8 cellular contexts compared by ENCODE assay signal in the genomic region with DNA sequence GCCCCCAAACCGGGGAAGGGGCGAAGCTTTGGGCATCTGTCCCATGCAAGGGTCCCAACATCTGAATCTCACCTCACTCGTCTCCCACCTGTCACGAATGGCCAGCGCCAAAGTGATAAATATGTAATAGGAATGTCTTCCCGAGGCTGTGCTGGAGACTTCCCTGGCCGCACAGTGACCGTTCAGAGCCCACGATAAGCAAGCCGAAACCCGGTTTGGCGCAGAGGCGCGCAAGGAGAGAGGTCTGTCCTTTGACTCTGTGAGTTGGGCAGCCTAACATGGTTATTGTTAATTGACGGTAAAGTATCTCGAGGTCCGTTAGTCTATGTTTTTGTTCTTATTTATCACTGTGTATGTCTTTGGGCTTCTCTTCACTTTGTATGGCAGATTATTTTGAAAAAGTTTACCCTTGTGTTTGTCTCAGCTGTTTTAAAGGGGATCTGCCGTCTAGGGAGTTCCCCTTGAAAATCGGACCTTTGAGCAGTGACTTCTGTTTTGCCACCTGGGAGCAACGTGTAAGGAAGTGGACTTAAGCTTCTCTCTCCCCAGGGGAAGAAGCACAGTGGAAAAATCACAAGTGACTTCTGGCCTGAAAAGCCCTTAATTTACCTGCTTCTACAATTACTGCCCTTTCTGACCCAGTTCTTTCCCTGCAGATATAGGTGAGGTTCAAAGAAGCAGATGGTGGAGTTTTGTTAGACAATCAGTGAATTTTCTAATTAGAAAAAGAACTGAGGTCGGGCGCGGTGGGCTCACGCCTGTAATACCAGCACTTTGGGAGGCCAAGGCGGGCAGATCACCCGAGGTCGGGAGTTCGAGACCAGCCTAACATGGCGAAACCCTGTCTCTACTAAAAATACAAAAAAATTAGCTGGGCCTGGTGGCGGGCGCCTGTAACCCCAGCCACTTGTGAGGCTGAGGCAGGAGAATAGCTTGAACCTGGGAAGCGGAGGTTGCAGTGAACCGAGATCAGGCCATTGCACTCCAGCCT. TPM values are rescaled to one million over a fixed set of nuclear protein-coding genes. Genes with fewer than 3 reads are reported as not detected.
DNase-seq lines count a peak whose midpoint lies in the region; ATAC-seq and TF ChIP-seq lines count a peak whose summit lies in the region.

No MANE protein-coding gene starts in this region.

- peak overlapping the region; percentile 84 for H3K4me2 ChIP-seq in HCT116 (ENCODE audit: low read length)

- peak overlapping the region; percentile 85 to 88 for H3K4me3 ChIP-seq in HCT116 (replicated peaks in 1 of 2; ENCODE audit: low read depth in 1 of 2, low read length in 2 of 2)
- peak overlapping the region; percentile 96 for H3K4me3 ChIP-seq in colonic mucosa
- peak overlapping the region; percentile 65 to 77 for H3K4me3 ChIP-seq in aorta (ENCODE audit: low read length in 2 of 2)

- POLR2A ChIA-PET in HCT116 (lab: Charles Lee): interaction anchor here (0.9 to 1.9 kb wide), 5 partner anchors 10 to 56 kb away, joined by 3 to 8 read pairs (median 4); a partner anchor contains a TSS

- DNase-seq in NCI-H2227 (lab: John Stamatoyannopoulos, UW; ENCODE audit: unreplicated experiment) (peak; percentile 56), NCI-H2227 treated with DMSO at 0.1 percent for 48 hours (lab: John Stamatoyannopoulos, UW) (no peak), HCT116 (ENCODE audit: low read depth, low spot score) (no peak), NOMO-1 (lab: John Stamatoyannopoulos, UW; ENCODE audit: unreplicated experiment in 2 of 2) (peak; percentile 28), colonic mucosa (no peak), lung microvascular endothelial cell (ENCODE audit: low read depth in 2 of 2) (peak; percentile 30 to 41), aorta (no peak), UCSD-AML1 (lab: John Stamatoyannopoulos, UW; ENCODE audit: unreplicated experiment) (no peak)

- H3K9me3 ChIP-seq in HCT116 (ENCODE audit: control insufficient read depth in 1 of 2, insufficient read depth in 1 of 2, low read depth in 1 of 2, low read length in 2 of 2) (peaks cover 0 to 2% of the 10 kb centered on the region in 2 experiments; a peak in 1 of 4 replicates), colonic mucosa (no peaks in the 10 kb centered on the region), aorta (ENCODE audit: control insufficient read depth, low read length) (no peaks in the 10 kb centered on the region)

- RAD21 ChIA-PET in HCT116 (lab: Charles Lee; ENCODE audit: low non-redundant PET in 1 of 2, low total read pairs in 2 of 2, uncharacterized antibody in 2 of 2, unreplicated experiment in 2 of 2): no interaction called here

- H3K4me1 ChIP-seq in HCT116 (ENCODE audit: control insufficient read depth in 1 of 2, insufficient read depth in 2 of 2, low read length in 2 of 2) (peaks cover 14 to 26% of the 10 kb centered on the region in 2 experiments), colonic mucosa (peaks cover 4% of the 10 kb centered on the region), aorta (ENCODE audit: control insufficient read depth in 1 of 2, insufficient read depth in 2 of 2, low read length in 2 of 2) (peaks cover 0 to 4% of the 10 kb centered on the region in 2 donors)

- H3K79me2 ChIP-seq in HCT116 (ENCODE audit: insufficient read depth, low read length): peaks cover 33% of the 10 kb centered on the region

- peak; percentile 22 for ATAC-seq in HCT116
- peak; percentile 43 for ATAC-seq in aorta (ENCODE audit: low FRiP score)

- no peak for TF ChIP-seq POLR2A in HCT116 (IDR thresholded peaks at IDR 0.05; ENCODE audit: borderline replicate concordance, extremely low read depth, insufficient read depth, insufficient read length)

- no peaks in the 10 kb centered on the region for H3K9me2 ChIP-seq in HCT116 (ENCODE audit: insufficient read depth)

- H4K20me1 ChIP-seq in HCT116 (ENCODE audit: insufficient read depth): no peaks in the 10 kb centered on the region

- H3K36me3 ChIP-seq in HCT116 (ENCODE audit: control insufficient read depth in 1 of 2, insufficient read depth in 2 of 2, low read length in 2 of 2) (peaks cover 10 to 14% of the 10 kb centered on the region in 2 experiments), colonic mucosa (no peaks in the 10 kb centered on the region), aorta (ENCODE audit: control insufficient read depth in 1 of 2, insufficient read depth in 2 of 2, low read length in 1 of 2) (peaks cover 2 to 3% of the 10 kb centered on the region in 2 donors)

- CTCF ChIA-PET in HCT116 (lab: Charles Lee): interaction anchor here (0.9 kb wide), 1 partner anchor 101 kb away, joined by 4 read pairs; no protein-coding TSS in a partner anchor

- peak overlapping the region; percentile 91 for H3K9ac ChIP-seq in HCT116 (ENCODE audit: low read length)
- peak overlapping the region; percentile 73 to 78 for H3K9ac ChIP-seq in colonic mucosa (ENCODE audit: low read depth in 2 of 2, low read length in 2 of 2)

- H3K27ac ChIP-seq in HCT116 (ENCODE audit: low read depth, low read length): peak overlapping the region; percentile 96
- H3K27ac ChIP-seq in colonic mucosa: peak overlapping the region; percentile 94
- H3K27ac ChIP-seq in aorta (ENCODE audit: low read depth in 1 of 2, low read length in 2 of 2): peak overlapping the region in 1 of 2 donors; percentile 55

- H3K27me3 ChIP-seq in HCT116 (ENCODE audit: insufficient read depth, low read length) (no peaks in the 10 kb centered on the region), colonic mucosa (no peaks in the 10 kb centered on the region), aorta (ENCODE audit: control insufficient read depth in 1 of 2, insufficient read depth in 2 of 2, low read length in 1 of 2) (no peaks in the 10 kb centered on the region)

- H2AFZ ChIP-seq in HCT116 (ENCODE audit: low read depth, low read length, poor library complexity, severe bottlenecking): no peak overlapping the region

- no peak for TF ChIP-seq CTCF in HCT116 (IDR thresholded peaks at IDR 0.05 in 2 of 3, conservative IDR thresholded peaks at IDR 0.05 in 1 of 3; ENCODE audit: borderline replicate concordance in 1 of 3, insufficient read depth in 1 of 3, low read depth in 2 of 3, low read length in 2 of 3)
- no peak for TF ChIP-seq CTCF in colonic mucosa (IDR thresholded peaks at IDR 0.05)

- TSS peak; percentile 73 for BruUV-seq in HCT116 (replicated peaks; lab: Mats Ljungman, UMichigan)

- intact Hi-C loops in HCT116 (cut with micrococcal nuclease) (no loop called here), colonic mucosa (cut with DNase I) (no loop called here), aorta (cut with DNase I) (loop anchor here in 1 of 2 donors (5.0 kb wide), 1 partner anchor 36 kb away; a partner anchor contains a TSS)

- 31 to 33% methylated on average over 33 of the region's 33 CpGs for WGBS in aorta, 2 donors

- no peak for TF ChIP-seq RAD21 in HCT116 (IDR thresholded peaks at IDR 0.05; ENCODE audit: low read depth)

TF ChIP-seq in HCT116, 20 proteins besides CTCF, POLR2A, EP300 and RAD21 (continues in another document):
- TF ChIP-seq, protein P1, sequence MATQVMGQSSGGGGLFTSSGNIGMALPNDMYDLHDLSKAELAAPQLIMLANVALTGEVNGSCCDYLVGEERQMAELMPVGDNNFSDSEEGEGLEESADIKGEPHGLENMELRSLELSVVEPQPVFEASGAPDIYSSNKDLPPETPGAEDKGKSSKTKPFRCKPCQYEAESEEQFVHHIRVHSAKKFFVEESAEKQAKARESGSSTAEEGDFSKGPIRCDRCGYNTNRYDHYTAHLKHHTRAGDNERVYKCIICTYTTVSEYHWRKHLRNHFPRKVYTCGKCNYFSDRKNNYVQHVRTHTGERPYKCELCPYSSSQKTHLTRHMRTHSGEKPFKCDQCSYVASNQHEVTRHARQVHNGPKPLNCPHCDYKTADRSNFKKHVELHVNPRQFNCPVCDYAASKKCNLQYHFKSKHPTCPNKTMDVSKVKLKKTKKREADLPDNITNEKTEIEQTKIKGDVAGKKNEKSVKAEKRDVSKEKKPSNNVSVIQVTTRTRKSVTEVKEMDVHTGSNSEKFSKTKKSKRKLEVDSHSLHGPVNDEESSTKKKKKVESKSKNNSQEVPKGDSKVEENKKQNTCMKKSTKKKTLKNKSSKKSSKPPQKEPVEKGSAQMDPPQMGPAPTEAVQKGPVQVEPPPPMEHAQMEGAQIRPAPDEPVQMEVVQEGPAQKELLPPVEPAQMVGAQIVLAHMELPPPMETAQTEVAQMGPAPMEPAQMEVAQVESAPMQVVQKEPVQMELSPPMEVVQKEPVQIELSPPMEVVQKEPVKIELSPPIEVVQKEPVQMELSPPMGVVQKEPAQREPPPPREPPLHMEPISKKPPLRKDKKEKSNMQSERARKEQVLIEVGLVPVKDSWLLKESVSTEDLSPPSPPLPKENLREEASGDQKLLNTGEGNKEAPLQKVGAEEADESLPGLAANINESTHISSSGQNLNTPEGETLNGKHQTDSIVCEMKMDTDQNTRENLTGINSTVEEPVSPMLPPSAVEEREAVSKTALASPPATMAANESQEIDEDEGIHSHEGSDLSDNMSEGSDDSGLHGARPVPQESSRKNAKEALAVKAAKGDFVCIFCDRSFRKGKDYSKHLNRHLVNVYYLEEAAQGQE (IDR thresholded peaks at IDR 0.05; ENCODE audit: low read depth): no peak
- no peak for TF ChIP-seq CBX3 (IDR thresholded peaks at IDR 0.05; ENCODE audit: low read depth)
- no peak for TF ChIP-seq SP1 (IDR thresholded peaks at IDR 0.05; ENCODE audit: low read depth)
- TF ChIP-seq TCF7L2 (IDR thresholded peaks at IDR 0.05; ENCODE audit: borderline replicate concordance, extremely low read depth, insufficient read depth, insufficient read length): no peak

RNA-seq across cellular contexts. Expression of a gene that starts 1.1 kb away (rescaled TPM):
- total RNA-seq in HCT116 (2021; ENCODE audit: unreplicated experiment) (35.2 TPM), colonic mucosa (10 to 100 TPM; 58.8 to 65.6 TPM), lung microvascular endothelial cell (30.5 and 46.2 TPM in 2 replicates), aorta (10 to 100 TPM; 35.3 to 37.3 TPM)
- polyA plus RNA-seq in HCT116 (2012): 39.2 and 39.3 TPM in 2 replicates
- polyA plus RNA-seq in aorta: 10 to 100 TPM; 15.8 to 35.0 TPM

RNA-seq across cellular contexts. Expression of a gene that starts 7.8 kb away (rescaled TPM):
- total RNA-seq in HCT116 (2021; ENCODE audit: unreplicated experiment) (102 TPM), colonic mucosa (10 to 100 TPM; 19.3 to 78.2 TPM), lung microvascular endothelial cell (24.4 and 25.7 TPM in 2 replicates), aorta (10 to 100 TPM; 23.4 to 29.3 TPM)
- 45.2 and 47.1 TPM in 2 replicates for polyA plus RNA-seq in HCT116 (2012)
- polyA plus RNA-seq in aorta: 10 to 100 TPM in 1 of 2 donors, 1 to 10 TPM in 1; 3.4 to 11.6 TPM

RNA-seq across cellular contexts. Expression of a gene that starts 9.1 kb away (rescaled TPM):
- total RNA-seq in HCT116 (2021; ENCODE audit: unreplicated experiment) (0.32 TPM), colonic mucosa (under 1 TPM; 0.19 to 0.49 TPM), lung microvascular endothelial cell (not detected in 2 replicates), aorta (under 1 TPM in 1 of 2 donors, not detected in 1; 0.39 TPM)
- 2.3 and 2.6 TPM in 2 replicates for polyA plus RNA-seq in HCT116 (2012)
- polyA plus RNA-seq in aorta: not detected

RNA-seq across cellular contexts. Expression of a gene that starts 16.9 kb away (rescaled TPM):
- total RNA-seq in HCT116 (2021; ENCODE audit: unreplicated experiment): 34.6 TPM
- 52.0 and 53.9 TPM in 2 replicates for polyA plus RNA-seq in HCT116 (2012)
- total RNA-seq in colonic mucosa: 10 to 100 TPM; 47.8 to 48.0 TPM
- total RNA-seq in lung microvascular endothelial cell: 12.2 and 16.3 TPM in 2 replicates
- 10 to 100 TPM; 38.3 to 45.8 TPM for total RNA-seq in aorta
- 100 to 1,000 TPM; 130 to 179 TPM for polyA plus RNA-seq in aorta

RNA-seq across cellular contexts. Expression of a gene that starts 19.5 kb away (rescaled TPM):
- total RNA-seq in HCT116 (2021; ENCODE audit: unreplicated experiment) (15.9 TPM), colonic mucosa (10 to 100 TPM in 1 of 2 donors, 1 to 10 TPM in 1; 8.2 to 10.9 TPM), lung microvascular endothelial cell (8.3 and 13.7 TPM in 2 replicates), aorta (10 to 100 TPM; 15.2 to 19.5 TPM)
- polyA plus RNA-seq in HCT116 (2012): 17.0 and 20.9 TPM in 2 replicates
- polyA plus RNA-seq in aorta: 10 to 100 TPM; 38.7 to 49.6 TPM

Comparison
In these comparisons a context has a peak if more than half of its experiments do, and no peak if none do; other contexts are left out.
1. DNase-seq: peak in NCI-H2227 (single experiment), NOMO-1 (2 of 2) and lung microvascular endothelial cell (2 of 2); none in NCI-H2227 treated with DMSO at 0.1 percent for 48 hours (single experiment), HCT116 (single experiment), colonic mucosa (single experiment), aorta (0 of 2) and UCSD-AML1 (single experiment).
2. Peak in every context shown above with its lines, with median percentiles within 50 percentile points of each other: H3K4me3 ChIP-seq.